22 cellular contexts compared by ENCODE assay signal in the genomic region with DNA sequence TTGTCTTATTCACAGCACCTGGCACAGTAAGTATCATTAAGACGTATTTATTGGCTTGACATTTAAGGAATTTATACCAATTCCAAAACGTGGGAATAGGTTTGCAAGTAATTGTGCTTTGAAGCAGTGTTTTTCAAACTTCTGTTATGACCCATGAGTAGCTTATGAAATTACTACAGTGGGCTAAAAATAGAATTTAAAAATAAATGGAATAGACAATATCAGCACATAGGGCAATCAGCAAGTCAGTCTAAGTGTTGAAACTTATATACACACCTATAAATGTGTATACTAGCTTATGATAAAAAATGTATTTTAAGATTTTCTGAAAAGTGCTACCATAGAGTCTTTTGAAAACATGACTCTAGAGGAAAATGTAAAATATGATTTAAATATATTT.
DNase-seq lines count a peak whose midpoint lies in the region; ATAC-seq and TF ChIP-seq lines count a peak whose summit lies in the region.
"Had no signal": no experiment of that assay in that cellular context is flagged by ENCODE, and none has a peak within 500 bp of the region (broad histone marks: within the 10 kb centered on the region; RNA-seq: fewer than 3 reads in every experiment).

No MANE protein-coding gene starts in this region.

- peaks cover 0 to 14% (median 3%) of the 10 kb centered on the region in 3 donors for H3K27me3 ChIP-seq in gastrocnemius medialis
- H3K27me3 ChIP-seq: BLaER1 treated with 17β-estradiol and CSF1 and Interleukin-3, amounts not matched to agents 10 nM and 100 nM had no signal

- intact Hi-C loops in Right ventricle myocardium superior (cut with DNase I): no loop called here
- intact Hi-C loops in Right ventricle myocardium inferior (cut with DNase I): no loop called here
- intact Hi-C loops in gastrocnemius medialis (cut with DNase I; ENCODE audit: low total_unique reads): loop anchor here (1.0 to 5.0 kb wide), 2 partner anchors 83 to 121 kb away; no protein-coding TSS in a partner anchor

- in situ Hi-C loops in gastrocnemius medialis (cut with MboI; ENCODE audit: low sequenced_read_pairs in 4 of 4): no loop called here

- TF ChIP-seq CTCF in gastrocnemius medialis (IDR thresholded peaks at IDR 0.05 in 4 of 5, conservative IDR thresholded peaks at IDR 0.05 in 1 of 5): no peak

- H3K9me3 ChIP-seq in gastrocnemius medialis: no peaks in the 10 kb centered on the region
- H3K9me3 ChIP-seq: A549, BE2C had no signal

- no peaks in the 10 kb centered on the region for H3K36me3 ChIP-seq in gastrocnemius medialis
- H3K36me3 ChIP-seq: BE2C; BLaER1 treated with 17β-estradiol and CSF1 and Interleukin-3, amounts not matched to agents 10 nM and 100 nM had no signal

- peak overlapping the region; percentile 65 to 81 (median 73) for H3K27ac ChIP-seq in gastrocnemius medialis
- H3K27ac ChIP-seq: A549; BLaER1 treated with 17β-estradiol and CSF1 and Interleukin-3, amounts not matched to agents 10 nM and 100 nM had no signal

- DNase-seq in Right ventricle myocardium superior: no peak
- DNase-seq in Right ventricle myocardium inferior (ENCODE audit: missing footprints): no peak
- peak; percentile 60 for DNase-seq in NCI-H524 treated with DMSO at 0.1 percent for 48 hours (lab: John Stamatoyannopoulos, UW)
- DNase-seq in gastrocnemius medialis: no peak
- DNase-seq in NCI-H1048 (lab: John Stamatoyannopoulos, UW): no peak
- DNase-seq in NCI-H2196 (lab: John Stamatoyannopoulos, UW; ENCODE audit: unreplicated experiment): no peak
- DNase-seq: 8988T; ACHN; AML-193; BE2C; Calu3; CD4-positive, alpha-beta T cell; COR-L47; DMS79; EL; GDM1; H9 had no signal

- ATAC-seq in Right ventricle myocardium superior (ENCODE audit: poor library complexity) (peak; percentile 73), Right ventricle myocardium inferior (no peak), gastrocnemius medialis (peak; percentile 60 to 76)
- ATAC-seq: A549, GM12878, GM23338, HCT116 had no signal

- H3K4me3 ChIP-seq in gastrocnemius medialis: no peak overlapping the region
- H3K4me3 ChIP-seq: A549; BLaER1 treated with 17β-estradiol and CSF1 and Interleukin-3, amounts not matched to agents 10 nM and 100 nM; GM12878; GM23338 had no signal

- TF ChIP-seq POLR2A in gastrocnemius medialis (IDR thresholded peaks at IDR 0.05): no peak

- peaks cover 25 to 40% of the 10 kb centered on the region in 2 donors for H3K4me1 ChIP-seq in gastrocnemius medialis
- H3K4me1 ChIP-seq: BE2C; BLaER1 treated with 17β-estradiol and CSF1 and Interleukin-3, amounts not matched to agents 10 nM and 100 nM had no signal
